In genomic region chr17:4998666-4999428, GRCh38 we compare ENCODE assay signal across 6 cellular contexts.
DNase-seq lines count a peak whose midpoint lies in the region; ATAC-seq and TF ChIP-seq lines count a peak whose summit lies in the region.

No MANE protein-coding gene starts in this region.

- no peaks in the 10 kb centered on the region for H3K36me3 ChIP-seq in KMS-11 (ENCODE audit: insufficient read depth)

- peaks cover 25 to 32% of the 10 kb centered on the region in 2 donors for H3K4me1 Mint-ChIP-seq in effector memory CD8-positive, alpha-beta T cell (ENCODE audit: low read depth in 2 of 2)

- ATAC-seq in effector memory CD8-positive, alpha-beta T cell (replicated peaks), result no peak
- ATAC-seq in HG03469 (IDR thresholded peaks at IDR 0.05; ENCODE audit: unreplicated experiment), result no peak
- no peak for ATAC-seq in GM19452 (IDR thresholded peaks at IDR 0.05; ENCODE audit: unreplicated experiment)

- H3K36me3 Mint-ChIP-seq in effector memory CD8-positive, alpha-beta T cell (ENCODE audit: insufficient read depth), result peaks cover 14% of the 10 kb centered on the region

- no peak for DNase-seq in effector memory CD8-positive, alpha-beta T cell
- DNase-seq in retinal pigment epithelial cell (ENCODE audit: low read depth), result no peak
- no peak for DNase-seq in glomerular visceral epithelial cell (ENCODE audit: extremely low spot score)

- H3K27me3 Mint-ChIP-seq in effector memory CD8-positive, alpha-beta T cell, result no peaks in the 10 kb centered on the region

- H3K4me3 ChIP-seq in KMS-11 (IDR thresholded peaks at IDR 0.05; ENCODE audit: insufficient read depth, low read depth, low read length), result no peak overlapping the region
- peak overlapping the region; percentile 96 for H3K4me3 ChIP-seq in retinal pigment epithelial cell (ENCODE audit: low read length)

- H3K9me3 Mint-ChIP-seq in effector memory CD8-positive, alpha-beta T cell, result no peaks in the 10 kb centered on the region

- H3K79me2 ChIP-seq in KMS-11 (ENCODE audit: insufficient read depth, low read depth), result no peaks in the 10 kb centered on the region

- H3K27ac ChIP-seq in KMS-11, result no peak overlapping the region

- no peaks in the 10 kb centered on the region for H3K27me3 ChIP-seq in KMS-11 (ENCODE audit: insufficient read depth, low read depth)

- no peak overlapping the region for H2AFZ ChIP-seq in KMS-11 (ENCODE audit: low read depth)

- H4K20me1 ChIP-seq in KMS-11 (ENCODE audit: insufficient read depth), result no peaks in the 10 kb centered on the region

- peak overlapping the region; percentile 16 to 69 for H3K27ac Mint-ChIP-seq in effector memory CD8-positive, alpha-beta T cell

- H3K9ac ChIP-seq in KMS-11, result no peak overlapping the region

- peak overlapping the region; percentile 33; the same call in 1 of the 2 replicates for H3K4me2 ChIP-seq in KMS-11

- no peaks in the 10 kb centered on the region for H3K4me1 ChIP-seq in KMS-11 (ENCODE audit: low read depth, poor library complexity, severe bottlenecking)

- no peak for TF ChIP-seq CTCF in KMS-11 (conservative IDR thresholded peaks at IDR 0.05; ENCODE audit: low read depth, low read length)
- TF ChIP-seq CTCF in retinal pigment epithelial cell (conservative IDR thresholded peaks at IDR 0.05; ENCODE audit: low read depth, low read length), result no peak

- H3K4me3 Mint-ChIP-seq in effector memory CD8-positive, alpha-beta T cell, result peak overlapping the region; percentile 86 to 88
